Comparison of ENCODE assay signal across 23 cellular contexts in genomic region chr6:167293590-167294091, GRCh38. TPM values are rescaled to one million over a fixed set of nuclear protein-coding genes. Genes with fewer than 3 reads are reported as not detected.
DNase-seq lines count a peak whose midpoint lies in the region; ATAC-seq, FAIRE-seq and TF ChIP-seq lines count a peak whose summit lies in the region.
"Had no signal": no experiment of that assay in that cellular context is flagged by ENCODE, and none has a peak within 500 bp of the region (broad histone marks: within the 10 kb centered on the region; RNA-seq: fewer than 3 reads in every experiment).

No MANE protein-coding gene starts in this region.

- H3K27ac ChIP-seq in HepG2 (ENCODE audit: extremely low read length, insufficient read depth, low read length) (peak overlapping the region; percentile 77), right lobe of liver (no peak overlapping the region), H1 (ENCODE audit: low read depth, low read length) (no peak overlapping the region), osteoblast (ENCODE audit: low read depth, low read length) (no peak overlapping the region), spleen (no peak overlapping the region)
- H3K27ac ChIP-seq: BLaER1, HL-60 had no signal

- no peak overlapping the region for H4K91ac ChIP-seq in H1 (replicated peaks; ENCODE audit: insufficient read length, low read length)

- no peaks in the 10 kb centered on the region for H3K27me3 ChIP-seq in HepG2 (ENCODE audit: control insufficient read depth in 1 of 2, insufficient read depth in 2 of 2, low read length in 2 of 2)
- no peaks in the 10 kb centered on the region for H3K27me3 ChIP-seq in right lobe of liver
- H3K27me3 ChIP-seq in H1 (replicated peaks in 1 of 4; ENCODE audit: control insufficient read depth in 3 of 4, extremely low read depth in 1 of 4, insufficient read depth in 3 of 4, low read length in 3 of 4), result no peaks in the 10 kb centered on the region
- H3K27me3 ChIP-seq in osteoblast (ENCODE audit: insufficient read depth, low read length), result no peaks in the 10 kb centered on the region
- H3K27me3 ChIP-seq in spleen (replicated peaks in 1 of 7), result peaks cover 0 to 9% (median 0%) of the 10 kb centered on the region in 7 donors
- H3K27me3 ChIP-seq: BLaER1 had no signal

- no peak overlapping the region for H3K56ac ChIP-seq in H1 (replicated peaks; ENCODE audit: insufficient read length, low read depth, low read length)

- no peak overlapping the region for H3K14ac ChIP-seq in H1 (ENCODE audit: insufficient read length)

- H3K36me3 ChIP-seq in HepG2 (replicated peaks in 1 of 2; ENCODE audit: control insufficient read depth in 1 of 2, insufficient read depth in 2 of 2, low read length in 2 of 2) (peaks cover 5 to 11% of the 10 kb centered on the region in 2 experiments; a peak in 4 of 5 replicates), right lobe of liver (no peaks in the 10 kb centered on the region), H1 (ENCODE audit: control insufficient read depth in 2 of 4, insufficient read depth in 4 of 4, low read length in 3 of 4) (no peaks in the 10 kb centered on the region), osteoblast (ENCODE audit: insufficient read depth, low read length) (no peaks in the 10 kb centered on the region), spleen (no peaks in the 10 kb centered on the region)
- H3K36me3 ChIP-seq: BLaER1 had no signal

- H2AFZ ChIP-seq in HepG2 (ENCODE audit: low read length) (no peak overlapping the region), H1 (ENCODE audit: low read length) (no peak overlapping the region), osteoblast (ENCODE audit: low read length) (no peak overlapping the region)

- H3K9me3 ChIP-seq in HepG2 (ENCODE audit: low read length) (no peaks in the 10 kb centered on the region), right lobe of liver (no peaks in the 10 kb centered on the region), H1 (ENCODE audit: insufficient read depth in 2 of 2, low read depth in 1 of 2, low read length in 1 of 2) (no peaks in the 10 kb centered on the region), osteoblast (ENCODE audit: low read depth, low read length) (no peaks in the 10 kb centered on the region), spleen (no peaks in the 10 kb centered on the region)
- H3K9me3 ChIP-seq: BLaER1 had no signal

- TF ChIP-seq RAD21 in HepG2 (CRISPR knock-in tag; IDR thresholded peaks at IDR 0.05) (no peak), H1 (IDR thresholded peaks at IDR 0.05 in 1 of 2, conservative IDR thresholded peaks at IDR 0.05 in 1 of 2; ENCODE audit: low read depth in 2 of 2, low read length in 2 of 2) (no peak)

- peak overlapping the region; percentile 26; the same call in 1 of the 2 replicates for H2BK20ac ChIP-seq in H1 (ENCODE audit: low read length)

- TF ChIP-seq POLR2A in HepG2 (IDR thresholded peaks at IDR 0.05; ENCODE audit: insufficient read depth in 1 of 2, low read depth in 2 of 2, low read length in 2 of 2) (no peak), right lobe of liver (IDR thresholded peaks at IDR 0.05) (no peak), H1 (IDR thresholded peaks at IDR 0.05; ENCODE audit: control extremely low read depth in 1 of 2, low read depth in 2 of 2, low read length in 2 of 2) (no peak), spleen (IDR thresholded peaks at IDR 0.05) (no peak)

- no peak overlapping the region for H4K5ac ChIP-seq in H1 (ENCODE audit: insufficient read length, low read depth, low read length)

- TF ChIP-seq EP300 in HepG2 (IDR thresholded peaks at IDR 0.05; ENCODE audit: low read depth in 2 of 2, low read length in 2 of 2) (no peak), HepG2 (CRISPR knock-in tag; IDR thresholded peaks at IDR 0.05; ENCODE audit: borderline replicate concordance) (no peak), H1 (IDR thresholded peaks at IDR 0.05; ENCODE audit: borderline replicate concordance in 1 of 2, low read depth in 2 of 2, low read length in 2 of 2) (no peak)

- H3K4me1 ChIP-seq in HepG2 (ENCODE audit: insufficient read depth, low read length) (peaks cover 56% of the 10 kb centered on the region), right lobe of liver (peaks cover 0 to 17% (median 5%) of the 10 kb centered on the region in 4 donors), H1 (replicated peaks in 1 of 4; ENCODE audit: control insufficient read depth in 3 of 4, insufficient read depth in 4 of 4, low read length in 3 of 4) (peaks cover 0 to 10% (median 3%) of the 10 kb centered on the region in 4 experiments; a peak in 2 of 7 replicates), osteoblast (ENCODE audit: insufficient read depth, low read length) (no peaks in the 10 kb centered on the region), spleen (peaks cover 0 to 4% (median 0%) of the 10 kb centered on the region in 6 donors)

- no peak overlapping the region; the same call in 1 of the 2 replicates for H2AK5ac ChIP-seq in H1 (ENCODE audit: low read depth, low read length)

- in situ Hi-C loops in HepG2 (cut with HindIII; ENCODE audit: extremely low pct_ligation_motif_present, low pct_unique_long_range_greater_than_20kb), result loop anchor here (5.0 kb wide), 1 partner anchor 71 kb away; no protein-coding TSS in a partner anchor

- no peak overlapping the region for H3K9ac ChIP-seq in HepG2 (ENCODE audit: insufficient read depth, low read depth, low read length)
- H3K9ac ChIP-seq in H1 (replicated peaks in 1 of 4; ENCODE audit: extremely low read depth in 1 of 4, low read depth in 3 of 4, low read length in 3 of 4), result no peak overlapping the region
- H3K9ac ChIP-seq: BLaER1 had no signal

- no peaks in the 10 kb centered on the region for H3K79me2 ChIP-seq in HepG2 (ENCODE audit: insufficient read depth, low read length)
- no peaks in the 10 kb centered on the region for H3K79me2 ChIP-seq in H1 (ENCODE audit: control insufficient read depth in 1 of 2, insufficient read depth in 2 of 2, low read length in 2 of 2)
- H3K79me2 ChIP-seq in osteoblast (ENCODE audit: insufficient read depth, low read length), result no peaks in the 10 kb centered on the region

- no peak for DNase-seq in HepG2 (ENCODE audit: low spot score)
- DNase-seq in right lobe of liver, result no peak
- DNase-seq in H1 (ENCODE audit: low read depth in 1 of 2, low spot score in 2 of 2), result no peak
- peak; percentile 22 for DNase-seq in osteoblast (ENCODE audit: insufficient read length, low spot score, missing footprints)
- DNase-seq in spleen, result peak; percentile 58
- no peak for DNase-seq in GM20000 (ENCODE audit: low spot score)
- DNase-seq: 8988T; Calu3; CD4-positive, alpha-beta memory T cell; DMS79 treated with DMSO at 0.1 percent for 48 hours; GF-D8; HCEC 1CT; IMR-90 had no signal

- no peak overlapping the region for H3K18ac ChIP-seq in H1 (ENCODE audit: extremely low read depth, low read length)

- CTCF ChIA-PET in HepG2 (lab: Yijun Ruan, JAX; ENCODE audit: low intra/inter-chr PET ratio, low total read pairs) (no interaction called here), H1 (lab: Charles Lee; ENCODE audit: partially characterized antibody) (interaction anchor here (0.8 to 3.5 kb wide), 7 partner anchors 10 to 81 kb away, joined by 3 to 10 read pairs (median 5); no protein-coding TSS in a partner anchor)

- peak overlapping the region; percentile 34; the same call in 1 of the 2 replicates for H2BK12ac ChIP-seq in H1 (ENCODE audit: low read depth, low read length)

- H3K4me3 ChIP-seq in HepG2 (replicated peaks in 1 of 3; ENCODE audit: insufficient read depth in 1 of 3, low read depth in 2 of 3, low read length in 3 of 3) (no peak overlapping the region), right lobe of liver (no peak overlapping the region), H1 (ENCODE audit: extremely low read depth in 1 of 4, insufficient read depth in 2 of 4, low read depth in 3 of 4, low read length in 4 of 4) (no peak overlapping the region), osteoblast (ENCODE audit: insufficient read depth, low read length) (no peak overlapping the region), spleen (no peak overlapping the region)
- H3K4me3 ChIP-seq: BLaER1, K562 had no signal

- intact Hi-C loops in HepG2 (cut with micrococcal nuclease; ENCODE audit: unreplicated experiment) (loop anchor here (5.0 kb wide), 1 partner anchor 69 kb away; no protein-coding TSS in a partner anchor), right lobe of liver (cut with DNase I) (no loop called here), spleen (cut with DNase I; ENCODE audit: low total_unique reads) (loop anchor here (10.0 kb wide), 1 partner anchor 69 kb away; no protein-coding TSS in a partner anchor)

- no peak overlapping the region for H4K8ac ChIP-seq in H1 (ENCODE audit: extremely low read depth, insufficient read depth, low read length)

- H3K4ac ChIP-seq in H1 (replicated peaks; ENCODE audit: insufficient read length, low read depth, low read length), result no peak overlapping the region

- no peak overlapping the region for H3K23ac ChIP-seq in H1 (ENCODE audit: insufficient read length)

- no peak overlapping the region for H2BK15ac ChIP-seq in H1 (ENCODE audit: low read length)

- H2BK120ac ChIP-seq in H1 (replicated peaks; ENCODE audit: low read depth, low read length), result no peak overlapping the region

- TF ChIP-seq CTCF in HepG2 (CRISPR knock-in tag; IDR thresholded peaks at IDR 0.05) (no peak), right lobe of liver (IDR thresholded peaks at IDR 0.05) (no peak), H1 (IDR thresholded peaks at IDR 0.05; ENCODE audit: control extremely low read depth in 1 of 3, insufficient read depth in 1 of 3, low read depth in 1 of 3, low read length in 3 of 3) (no peak), osteoblast (IDR thresholded peaks at IDR 0.05; ENCODE audit: extremely low read depth, low read depth, low read length) (no peak), spleen (IDR thresholded peaks at IDR 0.05 in 8 of 11, conservative IDR thresholded peaks at IDR 0.05 in 3 of 11) (no peak), GM20000 (IDR thresholded peaks at IDR 0.05; ENCODE audit: extremely low read depth, missing control alignments) (no peak)

- H3K4me2 ChIP-seq in HepG2 (ENCODE audit: low read depth, low read length) (0 out of 2 replicates have a peak overlapping the region, but pooled peaks have one; percentile 69), H1 (ENCODE audit: insufficient read depth in 1 of 2, low read depth in 2 of 2, low read length in 2 of 2) (no peak overlapping the region), osteoblast (ENCODE audit: insufficient read depth, low read length) (no peak overlapping the region)
- H3K4me2 ChIP-seq: BLaER1 had no signal

- no TSS peak for BruUV-seq in HepG2 (replicated peaks; lab: Mats Ljungman, UMichigan)

- no peaks in the 10 kb centered on the region for H4K20me1 ChIP-seq in HepG2 (ENCODE audit: insufficient read depth, low read length)
- no peaks in the 10 kb centered on the region for H4K20me1 ChIP-seq in H1 (replicated peaks in 1 of 2; ENCODE audit: control insufficient read depth in 1 of 2, insufficient read depth in 2 of 2, low read length in 2 of 2)
- no peaks in the 10 kb centered on the region for H4K20me1 ChIP-seq in osteoblast (ENCODE audit: insufficient read depth, low read length)
- H4K20me1 ChIP-seq: BLaER1 had no signal

- WGBS in HepG2 (ENCODE audit: low lambda C conversion rate), result 88% methylated on average over 12 of the region's 13 CpGs
- 71% methylated on average over 6 of the region's 13 CpGs for WGBS in right lobe of liver (ENCODE audit: insufficient coverage, low coverage, low lambda C conversion rate, missing lambda C conversion rate)
- WGBS in H1 (ENCODE audit: extremely low coverage in 1 of 2, insufficient coverage in 1 of 2, insufficient read length in 1 of 2, insufficient replicate concordance in 2 of 2, low coverage in 1 of 2, low lambda C conversion rate in 2 of 2, missing lambda C conversion rate in 1 of 2), 2 experiments, result 89% methylated on average over 13 of the region's 13 CpGs; no CpG with 5 or more reads in 1 of the 2 experiments
- 83 to 93% (median 89%) methylated on average over 6 to 13 of the region's 13 CpGs for WGBS in spleen, 5 donors

- POLR2A ChIA-PET in HepG2 (lab: Yijun Ruan, JAX), result interaction anchor here (0.6 to 7.4 kb wide), 4 partner anchors 12 to 49 kb away, joined by 3 to 163 read pairs (median 36); no protein-coding TSS in a partner anchor
- POLR2A ChIA-PET in H1 (lab: Charles Lee; ENCODE audit: partially characterized antibody), result no interaction called here

- H3K79me1 ChIP-seq in H1 (ENCODE audit: low read depth, low read length), result no peaks in the 10 kb centered on the region

- H3K23me2 ChIP-seq in H1 (ENCODE audit: low read depth, low read length), result no peaks in the 10 kb centered on the region; the same call in 1 of the 2 replicates

- H2BK5ac ChIP-seq in H1 (ENCODE audit: low read depth, low read length), result no peak overlapping the region

- ATAC-seq in HepG2, result no peak
- ATAC-seq in right lobe of liver, result no peak
- ATAC-seq in HG03135 (IDR thresholded peaks at IDR 0.05; ENCODE audit: unreplicated experiment), result no peak
- ATAC-seq in GM18520 (IDR thresholded peaks at IDR 0.05; ENCODE audit: unreplicated experiment), result no peak
- ATAC-seq: K562 had no signal

- FAIRE-seq in HepG2 (lab: Jason Lieb, UNC) (no peak), H1 (lab: Jason Lieb, UNC) (no peak)
- FAIRE-seq: K562 had no signal

RNA-seq across cellular contexts. Expression of gene UNC93A, which starts 2.5 kb away (rescaled TPM):
- 8.3 and 11.0 TPM in 2 replicates for total RNA-seq in HepG2 (2016; rRNA removed; fragmentation: Illumina TruSeq; extraction: Trizol)
- total RNA-seq in HepG2 (2016; cell fraction: cytosol; rRNA removed; fragmentation: Illumina TruSeq; extraction: Trizol; ENCODE audit: low read depth), result 4.1 and 4.2 TPM in 2 replicates
- total RNA-seq in HepG2 (2016; cell fraction: insoluble cytoplasmic fraction; rRNA removed; fragmentation: Illumina TruSeq; extraction: Trizol), result 8.7 and 10.0 TPM in 2 replicates
- total RNA-seq in HepG2 (2016; cell fraction: membrane; rRNA removed; fragmentation: Illumina TruSeq; extraction: Trizol), result 7.5 and 7.8 TPM in 2 replicates
- total RNA-seq in HepG2 (2016; cell fraction: nucleus; rRNA removed; fragmentation: Illumina TruSeq; extraction: Trizol), result 6.8 and 7.8 TPM in 2 replicates
- 32.4 and 42.7 TPM in 2 replicates for polyA plus RNA-seq in HepG2 (2011; rRNA removed)
- 40.5 and 49.1 TPM in 2 replicates for polyA plus RNA-seq in HepG2 (2011; cell fraction: cytosol; rRNA removed)
- polyA plus RNA-seq in HepG2 (2011; cell fraction: nucleus; rRNA removed), result 21.7 and 28.7 TPM in 2 replicates
- polyA plus RNA-seq in HepG2 (2012), result 9.6 and 43.8 TPM in 2 replicates
- 3.4 and 3.8 TPM in 2 replicates for polyA plus RNA-seq in HepG2 (2016; cell fraction: cytosol; fragmentation: Illumina TruSeq; extraction: Trizol; ENCODE audit: low read depth)
- polyA plus RNA-seq in HepG2 (2016; cell fraction: insoluble cytoplasmic fraction; fragmentation: Illumina TruSeq; extraction: Trizol; ENCODE audit: low read depth), result 6.5 and 9.8 TPM in 2 replicates
- polyA plus RNA-seq in HepG2 (2016; cell fraction: membrane; fragmentation: Illumina TruSeq; extraction: Trizol; ENCODE audit: low read depth), result 6.1 and 6.5 TPM in 2 replicates
- 10.8 and 11.1 TPM in 2 replicates for polyA plus RNA-seq in HepG2 (2016; cell fraction: nucleus; fragmentation: Illumina TruSeq; extraction: Trizol; ENCODE audit: insufficient read depth, low read depth)
- 97.2 TPM in 1 of 2 replicates, not detected in the other for polyA minus RNA-seq in HepG2 (2011; rRNA and poly(A)+ RNA removed; ENCODE audit: low replicate concordance)
- polyA minus RNA-seq in HepG2 (2011; cell fraction: cytosol; rRNA and poly(A)+ RNA removed), result 16.1 and 16.4 TPM in 2 replicates
- 12.5 and 12.9 TPM in 2 replicates for polyA minus RNA-seq in HepG2 (2011; cell fraction: nucleus; rRNA and poly(A)+ RNA removed)
- 10 to 100 TPM in 1 of 6 experiments, 1 to 10 TPM in 5; 1.4 to 15.8 (median 4.9) TPM for total RNA-seq in right lobe of liver
- total RNA-seq in H1 (2021; fragmentation: NEBNext Ultra II Directional; extraction: Animal tissue kit (Norgen Biotek cat#: 25700)), result not detected in 2 replicates
- polyA plus RNA-seq in H1 (2011; rRNA removed), result 0.31 and 0.39 TPM in 2 replicates
- polyA plus RNA-seq in H1 (2011; cell fraction: cytosol; rRNA removed), result 0.67 TPM
- 0.47 TPM for polyA plus RNA-seq in H1 (2011; cell fraction: nucleus; rRNA removed)
- 0.16 to 0.58 TPM (median 0.23 TPM) in 4 replicates for polyA plus RNA-seq in H1 (2012, experiment 1 of 2)
- 0.20 TPM for polyA plus RNA-seq in H1 (2012, experiment 2 of 2)
- 0.12 TPM for polyA plus RNA-seq in H1 (2013, experiment 1 of 2)
- 0.07 TPM for polyA plus RNA-seq in H1 (2013, experiment 2 of 2)
- polyA minus RNA-seq in H1 (2011; rRNA and poly(A)+ RNA removed), result not detected in 2 replicates
- not detected for polyA minus RNA-seq in H1 (2011; cell fraction: cytosol; rRNA and poly(A)+ RNA removed)
- polyA minus RNA-seq in H1 (2011; cell fraction: nucleus; rRNA and poly(A)+ RNA removed), result not detected
- not detected in 2 replicates for total RNA-seq in osteoblast
- not detected for total RNA-seq in spleen
- polyA plus RNA-seq in spleen, result not detected
- total RNA-seq: A673; Calu3; CD4-positive, alpha-beta memory T cell; H4; HT1080; IMR-90; K562 had no signal
- polyA plus RNA-seq: AG04450; CD14-positive monocyte; CD4-positive, alpha-beta memory T cell; IMR-90; K562 had no signal

RNA-seq across cellular contexts. Expression of gene TTLL2, which starts 31.2 kb away (rescaled TPM):
- total RNA-seq in HepG2 (2016; rRNA removed; fragmentation: Illumina TruSeq; extraction: Trizol) (not detected in 2 replicates), right lobe of liver (not detected), osteoblast (not detected in 2 replicates), spleen (not detected)
- not detected in 2 replicates for total RNA-seq in HepG2 (2016; cell fraction: cytosol; rRNA removed; fragmentation: Illumina TruSeq; extraction: Trizol; ENCODE audit: low read depth)
- 0.04 TPM in 1 of 2 replicates, not detected in the other for total RNA-seq in HepG2 (2016; cell fraction: insoluble cytoplasmic fraction; rRNA removed; fragmentation: Illumina TruSeq; extraction: Trizol)
- total RNA-seq in HepG2 (2016; cell fraction: membrane; rRNA removed; fragmentation: Illumina TruSeq; extraction: Trizol), result not detected in 2 replicates
- not detected in 2 replicates for total RNA-seq in HepG2 (2016; cell fraction: nucleus; rRNA removed; fragmentation: Illumina TruSeq; extraction: Trizol)
- polyA plus RNA-seq in HepG2 (2011; rRNA removed) (0.03 TPM in 1 of 2 replicates, not detected in the other), H1 (2011; rRNA removed) (not detected in 2 replicates), spleen (not detected)
- not detected in 2 replicates for polyA plus RNA-seq in HepG2 (2011; cell fraction: cytosol; rRNA removed)
- not detected in 2 replicates for polyA plus RNA-seq in HepG2 (2011; cell fraction: nucleus; rRNA removed)
- not detected in 2 replicates for polyA plus RNA-seq in HepG2 (2012)
- polyA plus RNA-seq in HepG2 (2016; cell fraction: cytosol; fragmentation: Illumina TruSeq; extraction: Trizol; ENCODE audit: low read depth), result not detected in 2 replicates
- polyA plus RNA-seq in HepG2 (2016; cell fraction: insoluble cytoplasmic fraction; fragmentation: Illumina TruSeq; extraction: Trizol; ENCODE audit: low read depth), result not detected in 2 replicates
- not detected in 2 replicates for polyA plus RNA-seq in HepG2 (2016; cell fraction: membrane; fragmentation: Illumina TruSeq; extraction: Trizol; ENCODE audit: low read depth)
- polyA plus RNA-seq in HepG2 (2016; cell fraction: nucleus; fragmentation: Illumina TruSeq; extraction: Trizol; ENCODE audit: insufficient read depth, low read depth), result not detected in 2 replicates
- polyA minus RNA-seq in HepG2 (2011; rRNA and poly(A)+ RNA removed; ENCODE audit: low replicate concordance), result not detected in 2 replicates
- not detected in 2 replicates for polyA minus RNA-seq in HepG2 (2011; cell fraction: cytosol; rRNA and poly(A)+ RNA removed)
- not detected in 2 replicates for polyA minus RNA-seq in HepG2 (2011; cell fraction: nucleus; rRNA and poly(A)+ RNA removed)
- not detected in 2 replicates for total RNA-seq in H1 (2021; fragmentation: NEBNext Ultra II Directional; extraction: Animal tissue kit (Norgen Biotek cat#: 25700))
- not detected for polyA plus RNA-seq in H1 (2011; cell fraction: cytosol; rRNA removed)
- not detected for polyA plus RNA-seq in H1 (2011; cell fraction: nucleus; rRNA removed)
- 0.31 to 0.41 TPM (median 0.38 TPM) in 4 replicates for polyA plus RNA-seq in H1 (2012, experiment 1 of 2)
- not detected for polyA plus RNA-seq in H1 (2012, experiment 2 of 2)
- not detected for polyA plus RNA-seq in H1 (2013, experiment 1 of 2)
- not detected for polyA plus RNA-seq in H1 (2013, experiment 2 of 2)
- polyA minus RNA-seq in H1 (2011; rRNA and poly(A)+ RNA removed), result not detected in 2 replicates
- not detected for polyA minus RNA-seq in H1 (2011; cell fraction: cytosol; rRNA and poly(A)+ RNA removed)
- not detected for polyA minus RNA-seq in H1 (2011; cell fraction: nucleus; rRNA and poly(A)+ RNA removed)
- total RNA-seq: A673; Calu3; CD4-positive, alpha-beta memory T cell; H4; HT1080; IMR-90; K562 had no signal
- polyA plus RNA-seq: AG04450, CD14-positive monocyte, IMR-90, K562 had no signal

Comparison
In these comparisons a context has a peak if more than half of its experiments do, and no peak if none do; other contexts are left out.
1. intact Hi-C loops: an anchor here in HepG2 (5.0 kb wide) and spleen (10.0 kb wide); none called in right lobe of liver.
2. DNase-seq: peak in osteoblast (single experiment) and spleen (single experiment); none in HepG2 (single experiment), right lobe of liver (0 of 3), H1 (0 of 2) and GM20000 (single experiment).
3. Of the 41 proteins assayed by ChIP-seq in both HepG2 and H1: peak only in HepG2: MAX; only in H1: none; in both: none; in neither: 40.